Comparison of ENCODE assay signal across 15 cellular contexts in the genomic region with DNA sequence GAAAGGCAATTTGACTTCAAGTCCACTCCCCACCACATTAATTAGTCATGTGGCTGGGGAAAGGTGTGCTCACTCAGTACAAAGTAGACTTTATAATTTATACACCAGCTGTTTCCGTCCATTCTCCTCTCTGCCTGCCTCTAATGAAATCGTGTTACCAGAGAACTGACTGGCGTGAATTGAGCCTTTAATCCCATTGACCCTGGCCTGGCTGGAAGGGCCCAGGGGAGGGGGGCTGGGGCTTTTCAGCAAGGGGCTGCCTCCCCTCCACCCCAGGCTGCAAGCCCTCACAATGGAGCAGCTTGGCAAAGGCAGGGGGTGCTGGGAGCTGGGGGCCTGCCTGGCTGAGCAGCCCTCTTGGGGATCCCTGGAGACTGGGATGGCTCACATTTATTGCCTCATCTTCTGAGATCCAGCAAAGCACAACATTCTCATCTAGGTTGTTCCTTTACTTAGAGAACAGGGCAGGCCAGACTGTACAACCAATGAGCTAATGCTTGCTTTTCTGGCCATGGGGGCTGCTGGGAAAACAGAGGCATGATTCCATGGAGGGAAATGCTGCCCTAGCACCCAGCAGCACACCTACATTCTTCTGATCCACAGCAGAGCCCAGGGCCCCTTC.
DNase-seq lines count a peak whose midpoint lies in the region; ATAC-seq and FAIRE-seq lines count a peak whose summit lies in the region.
"Had no signal": no experiment of that assay in that cellular context is flagged by ENCODE, and none has a peak within 500 bp of the region (broad histone marks: within the 10 kb centered on the region; RNA-seq: fewer than 3 reads in every experiment).

No MANE protein-coding gene starts in this region.

- H3K27me3 Mint-ChIP-seq in activated T-cell treated with anti-CD3 and anti-CD28 coated beads, Interleukin-2, amount 50 U/mL, for 24 hours: peaks cover 6% of the 10 kb centered on the region

- H3K36me3 ChIP-seq in stomach smooth muscle (ENCODE audit: control insufficient read depth in 2 of 2, insufficient read depth in 2 of 2, low read length in 2 of 2): no peaks in the 10 kb centered on the region

- no peaks in the 10 kb centered on the region for H3K4me1 Mint-ChIP-seq in activated T-cell treated with anti-CD3 and anti-CD28 coated beads, Interleukin-2, amount 50 U/mL, for 24 hours (ENCODE audit: low read depth)
- H3K4me1 Mint-ChIP-seq: activated CD4-positive, alpha-beta T cell treated with anti-CD3 and anti-CD28 coated beads for 36 hours; activated naive CD4-positive, alpha-beta T cell treated with anti-CD3 and anti-CD28 coated beads, Interleukin-2, amount 50 U/mL, for 24 hours had no signal

- no peaks in the 10 kb centered on the region for H3K9me3 ChIP-seq in stomach smooth muscle (ENCODE audit: control insufficient read depth in 2 of 2, low read length in 2 of 2)
- H3K9me3 ChIP-seq: body of pancreas had no signal

- H3K4me1 ChIP-seq in stomach smooth muscle (ENCODE audit: control insufficient read depth, insufficient read depth, low read length): peaks cover 9% of the 10 kb centered on the region
- H3K4me1 ChIP-seq: body of pancreas had no signal

- H3K9ac ChIP-seq in stomach smooth muscle (ENCODE audit: low read length in 2 of 2): no peak overlapping the region

- H3K27ac ChIP-seq in stomach smooth muscle (ENCODE audit: low read length): peak overlapping the region; percentile 41
- H3K27ac ChIP-seq: body of pancreas had no signal

- H3K4me3 Mint-ChIP-seq in activated T-cell treated with anti-CD3 and anti-CD28 coated beads, Interleukin-2, amount 50 U/mL, for 24 hours: no peak overlapping the region
- H3K4me3 Mint-ChIP-seq: activated CD4-positive, alpha-beta T cell treated with anti-CD3 and anti-CD28 coated beads for 36 hours; activated naive CD4-positive, alpha-beta T cell treated with anti-CD3 and anti-CD28 coated beads, Interleukin-2, amount 50 U/mL, for 24 hours; HFFc6 had no signal

- no peaks in the 10 kb centered on the region for H3K36me3 Mint-ChIP-seq in activated T-cell treated with anti-CD3 and anti-CD28 coated beads, Interleukin-2, amount 50 U/mL, for 24 hours (ENCODE audit: low read depth)
- H3K36me3 Mint-ChIP-seq: activated naive CD4-positive, alpha-beta T cell treated with anti-CD3 and anti-CD28 coated beads, Interleukin-2, amount 50 U/mL, for 24 hours had no signal

- ATAC-seq in HG03280 (IDR thresholded peaks at IDR 0.05; ENCODE audit: unreplicated experiment) (no peak), HG03095 (IDR thresholded peaks at IDR 0.05; ENCODE audit: unreplicated experiment) (no peak)
- ATAC-seq: activated CD4-positive, alpha-beta T cell treated with anti-CD3 and anti-CD28 coated beads for 36 hours; body of pancreas had no signal

- no peak overlapping the region for H3K4me3 ChIP-seq in stomach smooth muscle (ENCODE audit: low read length in 2 of 2)
- H3K4me3 ChIP-seq: body of pancreas had no signal

- peak; percentile 89 for FAIRE-seq in islet of Langerhans (lab: Jason Lieb, UNC)

- no peak overlapping the region for H3K27ac Mint-ChIP-seq in activated T-cell treated with anti-CD3 and anti-CD28 coated beads, Interleukin-2, amount 50 U/mL, for 24 hours
- H3K27ac Mint-ChIP-seq: activated CD4-positive, alpha-beta T cell treated with anti-CD3 and anti-CD28 coated beads for 36 hours; activated naive CD4-positive, alpha-beta T cell treated with anti-CD3 and anti-CD28 coated beads, Interleukin-2, amount 50 U/mL, for 24 hours; HFFc6; progenitor cell of endocrine pancreas had no signal

- peak; percentile 6 for DNase-seq in activated T-cell treated with anti-CD3 and anti-CD28 coated beads, Interleukin-2, amount 50 U/mL, for 24 hours
- DNase-seq in activated T-cell treated with anti-CD3 and anti-CD28 coated beads for 4 hours (no peak), NCI-H82 (lab: John Stamatoyannopoulos, UW) (peak; percentile 96), NCI-H2196 (lab: John Stamatoyannopoulos, UW; ENCODE audit: unreplicated experiment) (no peak)
- DNase-seq: activated CD4-positive, alpha-beta T cell treated with anti-CD3 and anti-CD28 coated beads for 36 hours; HFFc6; hippocampal formation; IMR-90 had no signal

- H3K27me3 ChIP-seq in stomach smooth muscle (ENCODE audit: control insufficient read depth in 1 of 2, insufficient read depth in 2 of 2, low read length in 2 of 2): no peaks in the 10 kb centered on the region
- H3K27me3 ChIP-seq: body of pancreas had no signal

- no peaks in the 10 kb centered on the region for H3K9me3 Mint-ChIP-seq in activated T-cell treated with anti-CD3 and anti-CD28 coated beads, Interleukin-2, amount 50 U/mL, for 24 hours
- H3K9me3 Mint-ChIP-seq: activated naive CD4-positive, alpha-beta T cell treated with anti-CD3 and anti-CD28 coated beads, Interleukin-2, amount 50 U/mL, for 24 hours; HFFc6 had no signal

Comparison
In these comparisons a context has a peak if more than half of its experiments do, and no peak if none do; other contexts are left out.
1. DNase-seq: peak in activated T-cell treated with anti-CD3 and anti-CD28 coated beads, Interleukin-2, amount 50 U/mL, for 24 hours (single experiment) and NCI-H82 (single experiment); none in activated T-cell treated with anti-CD3 and anti-CD28 coated beads for 4 hours (single experiment) and NCI-H2196 (single experiment).